1 cellular context compared by ENCODE assay signal in genomic region chr13:20553309-20553708, GRCh38.
TF ChIP-seq lines count a peak whose summit lies in the region.

No MANE protein-coding gene starts in this region.

TF ChIP-seq in HepG2, 621 proteins besides CTCF, POLR2A, EP300 and RAD21 (continued from another document):
- TF ChIP-seq ZNF646 (CRISPR knock-in tag; IDR thresholded peaks at IDR 0.05): peak; percentile 85; the same call in 1 of the 2 replicates
- TF ChIP-seq MAX (IDR thresholded peaks at IDR 0.05): peak; percentile 33; the same call in 1 of the 2 replicates
- TF ChIP-seq MBD4 (IDR thresholded peaks at IDR 0.05; ENCODE audit: borderline replicate concordance, low read length): no peak
- no peak for TF ChIP-seq SOX13 (IDR thresholded peaks at IDR 0.05)
- TF ChIP-seq SOX13 (CRISPR knock-in tag; conservative IDR thresholded peaks at IDR 0.05 in 1 of 2, IDR thresholded peaks at IDR 0.05 in 1 of 2): peak in 1 of 2 experiments; percentile 67; a peak in 2 of 4 replicates
- TF ChIP-seq ZNF614 (CRISPR knock-in tag; IDR thresholded peaks at IDR 0.05; ENCODE audit: borderline replicate concordance): 0 out of 2 replicates have a peak, but pooled peaks have one; percentile 40
- peak; percentile 79 for TF ChIP-seq RARA (CRISPR knock-in tag; IDR thresholded peaks at IDR 0.05)
- TF ChIP-seq ZNF792 (CRISPR knock-in tag; IDR thresholded peaks at IDR 0.05): peak; percentile 48; the same call in 1 of the 2 replicates
- peak; percentile 62; the same call in 1 of the 2 replicates for TF ChIP-seq TBX2 (CRISPR knock-in tag; IDR thresholded peaks at IDR 0.05; ENCODE audit: borderline replicate concordance)
- TF ChIP-seq SNAPC5 (CRISPR knock-in tag; IDR thresholded peaks at IDR 0.05; ENCODE audit: borderline replicate concordance): no peak
- TF ChIP-seq SUZ12 (IDR thresholded peaks at IDR 0.05; ENCODE audit: low read depth, low read length): no peak
- no peak for TF ChIP-seq SOX6 (IDR thresholded peaks at IDR 0.05)
- peak; percentile 33; the same call in 1 of the 2 replicates for TF ChIP-seq SOX6 (CRISPR knock-in tag; IDR thresholded peaks at IDR 0.05)
- peak; percentile 39; the same call in 1 of the 2 replicates for TF ChIP-seq RXRB (CRISPR knock-in tag; IDR thresholded peaks at IDR 0.05; ENCODE audit: borderline replicate concordance)
- peak; percentile 44; the same call in 1 of the 2 replicates for TF ChIP-seq RXRA (CRISPR knock-in tag; IDR thresholded peaks at IDR 0.05)
- peak; percentile 58 for TF ChIP-seq CBX1 (IDR thresholded peaks at IDR 0.05; ENCODE audit: low read depth)
- peak; percentile 32; the same call in 1 of the 2 replicates for TF ChIP-seq ZNF574 (CRISPR knock-in tag; IDR thresholded peaks at IDR 0.05)
- peak; percentile 64; the same call in 1 of the 2 replicates for TF ChIP-seq ZNF644 (CRISPR knock-in tag; IDR thresholded peaks at IDR 0.05; ENCODE audit: low read depth)
- TF ChIP-seq TFAP4 (IDR thresholded peaks at IDR 0.05; ENCODE audit: borderline replicate concordance, low read depth): 0 out of 2 replicates have a peak, but pooled peaks have one; percentile 17
- TF ChIP-seq FOXJ3 (CRISPR knock-in tag; IDR thresholded peaks at IDR 0.05; ENCODE audit: borderline replicate concordance): 0 out of 2 replicates have a peak, but pooled peaks have one; percentile 80
- TF ChIP-seq ZNF670 (CRISPR knock-in tag; IDR thresholded peaks at IDR 0.05; ENCODE audit: borderline replicate concordance): 0 out of 2 replicates have a peak, but pooled peaks have one; percentile 40
- TF ChIP-seq YEATS4 (CRISPR knock-in tag; IDR thresholded peaks at IDR 0.05; ENCODE audit: borderline replicate concordance): peak; percentile 52; the same call in 1 of the 2 replicates
- TF ChIP-seq RBAK (CRISPR knock-in tag; IDR thresholded peaks at IDR 0.05): peak; percentile 98
- TF ChIP-seq ZNF687 (CRISPR knock-in tag; IDR thresholded peaks at IDR 0.05): peak; percentile 46; the same call in 1 of the 2 replicates
- no peak for TF ChIP-seq FLYWCH1 (CRISPR knock-in tag; IDR thresholded peaks at IDR 0.05)
- 0 out of 2 replicates have a peak, but pooled peaks have one; percentile 63 for TF ChIP-seq MED13 (CRISPR knock-in tag; IDR thresholded peaks at IDR 0.05)
- TF ChIP-seq KMT2A (CRISPR knock-in tag; IDR thresholded peaks at IDR 0.05): peak; percentile 55; the same call in 1 of the 2 replicates
- TF ChIP-seq LCORL (IDR thresholded peaks at IDR 0.05): no peak
- TF ChIP-seq LCORL (CRISPR knock-in tag; IDR thresholded peaks at IDR 0.05): peak; percentile 59
- 0 out of 2 replicates have a peak, but pooled peaks have one; percentile 32 for TF ChIP-seq ZNF430 (CRISPR knock-in tag; IDR thresholded peaks at IDR 0.05)
- no peak for TF ChIP-seq RAD51 (IDR thresholded peaks at IDR 0.05; ENCODE audit: borderline replicate concordance)
- TF ChIP-seq GMEB2 (CRISPR knock-in tag; IDR thresholded peaks at IDR 0.05; ENCODE audit: low read depth): no peak
- TF ChIP-seq IRF2 (CRISPR knock-in tag; IDR thresholded peaks at IDR 0.05): peak; percentile 26; the same call in 1 of the 2 replicates
- TF ChIP-seq MED1 (CRISPR knock-in tag; IDR thresholded peaks at IDR 0.05): peak; percentile 87
- TF ChIP-seq SOX5 (CRISPR knock-in tag; IDR thresholded peaks at IDR 0.05; ENCODE audit: borderline replicate concordance): peak; percentile 45; the same call in 1 of the 2 replicates
- TF ChIP-seq ZNF3 (CRISPR knock-in tag; IDR thresholded peaks at IDR 0.05): peak; percentile 19; the same call in 1 of the 2 replicates
- 0 out of 2 replicates have a peak, but pooled peaks have one; percentile 55 for TF ChIP-seq TFE3 (CRISPR knock-in tag; IDR thresholded peaks at IDR 0.05)
- TF ChIP-seq ZNF337 (CRISPR knock-in tag; IDR thresholded peaks at IDR 0.05; ENCODE audit: borderline replicate concordance, low read depth): 0 out of 2 replicates have a peak, but pooled peaks have one; percentile 56
- no peak for TF ChIP-seq PBX3 (CRISPR knock-in tag; IDR thresholded peaks at IDR 0.05; ENCODE audit: borderline replicate concordance)
- no peak for TF ChIP-seq ATF7 (IDR thresholded peaks at IDR 0.05)
- no peak for TF ChIP-seq ATF7 (CRISPR knock-in tag; IDR thresholded peaks at IDR 0.05)
- peak; percentile 62 for TF ChIP-seq ZMYM4 (CRISPR knock-in tag; IDR thresholded peaks at IDR 0.05)
- no peak for TF ChIP-seq ZNF576 (CRISPR knock-in tag; IDR thresholded peaks at IDR 0.05)
